ENCODE assay signal across 6 cellular contexts in genomic region chr22:19531327-19531726, GRCh38. TPM values are rescaled to one million over a fixed set of nuclear protein-coding genes. Genes with fewer than 3 reads are reported as not detected.
"Had no signal": no experiment of that assay in that cellular context is flagged by ENCODE, and none has a peak within 500 bp of the region (broad histone marks: within the 10 kb centered on the region; RNA-seq: fewer than 3 reads in every experiment).

No MANE protein-coding gene starts in this region.

RNA-seq across cellular contexts. Expression of gene CLDN5, which starts 7.1 kb away (rescaled TPM):
- total RNA-seq: activated B cell treated with CpG ODN at 0.5 μM for 24 hours; activated CD4-positive, alpha-beta T cell treated with anti-CD3 and anti-CD28 coated beads for 36 hours; activated CD8-positive, alpha-beta memory T cell treated with anti-CD3 and anti-CD28 coated beads for 36 hours; activated CD8-positive, alpha-beta memory T cell treated with anti-CD3 and anti-CD28 coated beads, Interleukin-2, amount 10 ng/mL, durations not matched to agents 7 days and 5 days; activated CD8-positive, alpha-beta T cell treated with anti-CD3 and anti-CD28 coated beads for 36 hours; activated CD8-positive, alpha-beta T cell treated with anti-CD3 and anti-CD28 coated beads, Interleukin-2, amount 10 ng/mL, durations not matched to agents 7 days and 5 days had no signal
